ENCODE assay signal across 1 cellular context in the genomic region with DNA sequence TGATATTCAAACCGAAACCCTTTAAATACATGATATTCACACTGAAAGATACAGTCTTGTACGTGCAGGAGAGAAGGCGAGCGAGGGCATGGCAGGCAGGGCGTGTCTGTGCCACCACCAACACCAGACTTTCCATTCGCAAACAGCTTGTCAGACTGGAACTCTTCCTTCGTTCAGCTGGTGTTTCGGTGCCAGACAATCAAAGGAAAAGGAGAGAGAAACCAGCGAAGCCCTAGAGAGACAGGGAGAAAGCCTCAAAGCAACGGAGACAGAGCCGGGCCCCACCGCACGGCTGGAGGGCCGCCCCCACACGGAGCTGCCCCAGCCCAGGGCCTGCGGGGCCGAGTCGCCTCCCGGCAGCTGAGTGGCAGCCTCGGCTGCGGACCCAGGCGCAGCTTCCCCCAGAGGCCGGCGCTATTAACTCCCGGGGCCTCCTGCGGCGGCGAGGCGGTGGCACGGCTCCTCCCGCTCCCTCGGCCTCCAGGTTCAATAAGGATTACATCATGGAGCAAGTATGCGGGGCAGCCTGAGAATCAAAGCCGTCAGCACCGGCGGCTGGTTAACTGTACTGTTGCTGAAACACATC.
TF ChIP-seq lines count a peak whose summit lies in the region.

No MANE protein-coding gene starts in this region.

TF ChIP-seq in GM12878, 131 proteins besides CTCF, POLR2A, EP300 and RAD21:
- TF ChIP-seq ZNF217 (IDR thresholded peaks at IDR 0.05): no peak
- no peak for TF ChIP-seq SMAD1 (IDR thresholded peaks at IDR 0.05; ENCODE audit: low read depth, partially characterized antibody)
- no peak for TF ChIP-seq DPF2 (IDR thresholded peaks at IDR 0.05)
- TF ChIP-seq, protein P1, sequence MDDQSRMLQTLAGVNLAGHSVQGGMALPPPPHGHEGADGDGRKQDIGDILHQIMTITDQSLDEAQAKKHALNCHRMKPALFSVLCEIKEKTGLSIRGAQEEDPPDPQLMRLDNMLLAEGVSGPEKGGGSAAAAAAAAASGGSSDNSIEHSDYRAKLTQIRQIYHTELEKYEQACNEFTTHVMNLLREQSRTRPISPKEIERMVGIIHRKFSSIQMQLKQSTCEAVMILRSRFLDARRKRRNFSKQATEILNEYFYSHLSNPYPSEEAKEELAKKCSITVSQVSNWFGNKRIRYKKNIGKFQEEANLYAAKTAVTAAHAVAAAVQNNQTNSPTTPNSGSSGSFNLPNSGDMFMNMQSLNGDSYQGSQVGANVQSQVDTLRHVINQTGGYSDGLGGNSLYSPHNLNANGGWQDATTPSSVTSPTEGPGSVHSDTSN (IDR thresholded peaks at IDR 0.05; ENCODE audit: insufficient replicate concordance, low read depth, low read length): no peak
- no peak for TF ChIP-seq PML (IDR thresholded peaks at IDR 0.05; ENCODE audit: low read length)
- no peak for TF ChIP-seq NBN (IDR thresholded peaks at IDR 0.05)
